ENCODE assay signal across 13 cellular contexts in genomic region chr2:159098815-159099455, GRCh38.
DNase-seq lines count a peak whose midpoint lies in the region; ATAC-seq and TF ChIP-seq lines count a peak whose summit lies in the region.
"Had no signal": no experiment of that assay in that cellular context is flagged by ENCODE, and none has a peak within 500 bp of the region (broad histone marks: within the 10 kb centered on the region; RNA-seq: fewer than 3 reads in every experiment).

No MANE protein-coding gene starts in this region.

- H3K36me3 ChIP-seq in colonic mucosa (no peaks in the 10 kb centered on the region), parathyroid adenoma (ENCODE audit: control insufficient read depth, insufficient read depth, low read length) (no peaks in the 10 kb centered on the region)

- H3K4me3 ChIP-seq in colonic mucosa, result no peak overlapping the region
- no peak overlapping the region for H3K4me3 ChIP-seq in parathyroid adenoma (ENCODE audit: low read depth, low read length)
- H3K4me3 ChIP-seq: coronary artery had no signal

- no peak for TF ChIP-seq CTCF in colonic mucosa (IDR thresholded peaks at IDR 0.05)
- no peak for TF ChIP-seq CTCF in parathyroid adenoma (IDR thresholded peaks at IDR 0.05)

- intact Hi-C loops in colonic mucosa (cut with DNase I), result no loop called here

- DNase-seq in EL, result peak; percentile 51
- peak; percentile 24 for DNase-seq in HuH-7 (ENCODE audit: low spot score)
- no peak for DNase-seq in colonic mucosa
- DNase-seq in NCI-H748 (lab: John Stamatoyannopoulos, UW; ENCODE audit: unreplicated experiment), result no peak
- no peak for DNase-seq in HK-2 (ENCODE audit: unreplicated experiment)
- DNase-seq: activated T-cell treated with anti-CD3 and anti-CD28 coated beads for 4 hours, KG1, NCI-H446, nucleus accumbens had no signal

- peaks cover 2% of the 10 kb centered on the region for H3K79me2 ChIP-seq in parathyroid adenoma

- no peaks in the 10 kb centered on the region for H3K4me1 Mint-ChIP-seq in stimulated activated memory B cell treated with anti-CD40 and anti-IgM and Interleukin-4, amounts not matched to agents 10 μg/mL and 1 μg/mL and 100 μg/mL, for 72 hours

- H3K27me3 ChIP-seq in colonic mucosa (no peaks in the 10 kb centered on the region), parathyroid adenoma (ENCODE audit: control insufficient read depth, insufficient read depth, low read length) (no peaks in the 10 kb centered on the region)

- H2AFZ ChIP-seq in parathyroid adenoma, result no peak overlapping the region

- no peaks in the 10 kb centered on the region for H3K27me3 Mint-ChIP-seq in stimulated activated memory B cell treated with anti-CD40 and anti-IgM and Interleukin-4, amounts not matched to agents 10 μg/mL and 1 μg/mL and 100 μg/mL, for 72 hours

- ATAC-seq in HG02884 (IDR thresholded peaks at IDR 0.05; ENCODE audit: unreplicated experiment), result no peak
- ATAC-seq in stimulated activated memory B cell treated with anti-CD40 and anti-IgM and Interleukin-4, amounts not matched to agents 10 μg/mL and 1 μg/mL and 100 μg/mL, for 72 hours, result no peak

- no peak overlapping the region for H3K9ac ChIP-seq in colonic mucosa (ENCODE audit: low read depth in 2 of 2, low read length in 2 of 2)
- H3K9ac ChIP-seq in parathyroid adenoma, result no peak overlapping the region

- H3K27ac Mint-ChIP-seq in stimulated activated memory B cell treated with anti-CD40 and anti-IgM and Interleukin-4, amounts not matched to agents 10 μg/mL and 1 μg/mL and 100 μg/mL, for 72 hours, result no peak overlapping the region

- H3K4me1 ChIP-seq in colonic mucosa (peaks cover 6% of the 10 kb centered on the region), parathyroid adenoma (no peaks in the 10 kb centered on the region)

- peaks cover 14% of the 10 kb centered on the region for H3K9me3 Mint-ChIP-seq in stimulated activated memory B cell treated with anti-CD40 and anti-IgM and Interleukin-4, amounts not matched to agents 10 μg/mL and 1 μg/mL and 100 μg/mL, for 72 hours

- H3K36me3 Mint-ChIP-seq in stimulated activated memory B cell treated with anti-CD40 and anti-IgM and Interleukin-4, amounts not matched to agents 10 μg/mL and 1 μg/mL and 100 μg/mL, for 72 hours, result peaks cover 10% of the 10 kb centered on the region

- no peak overlapping the region for H3K4me3 Mint-ChIP-seq in stimulated activated memory B cell treated with anti-CD40 and anti-IgM and Interleukin-4, amounts not matched to agents 10 μg/mL and 1 μg/mL and 100 μg/mL, for 72 hours

- no peak overlapping the region for H3K4me2 ChIP-seq in parathyroid adenoma (ENCODE audit: low read length)

- H3K9me3 ChIP-seq in colonic mucosa, result no peaks in the 10 kb centered on the region
- no peaks in the 10 kb centered on the region for H3K9me3 ChIP-seq in parathyroid adenoma (ENCODE audit: control insufficient read depth, low read length)

- peak overlapping the region; percentile 30 for H3K27ac ChIP-seq in colonic mucosa
- H3K27ac ChIP-seq in parathyroid adenoma, result peak overlapping the region; percentile 5

Comparison
In these comparisons a context has a peak if more than half of its experiments do, and no peak if none do; other contexts are left out.
1. DNase-seq: peak in EL (single experiment) and HuH-7 (single experiment); none in colonic mucosa (single experiment), NCI-H748 (single experiment) and HK-2 (single experiment).